27 cellular contexts compared by ENCODE assay signal in the genomic region with DNA sequence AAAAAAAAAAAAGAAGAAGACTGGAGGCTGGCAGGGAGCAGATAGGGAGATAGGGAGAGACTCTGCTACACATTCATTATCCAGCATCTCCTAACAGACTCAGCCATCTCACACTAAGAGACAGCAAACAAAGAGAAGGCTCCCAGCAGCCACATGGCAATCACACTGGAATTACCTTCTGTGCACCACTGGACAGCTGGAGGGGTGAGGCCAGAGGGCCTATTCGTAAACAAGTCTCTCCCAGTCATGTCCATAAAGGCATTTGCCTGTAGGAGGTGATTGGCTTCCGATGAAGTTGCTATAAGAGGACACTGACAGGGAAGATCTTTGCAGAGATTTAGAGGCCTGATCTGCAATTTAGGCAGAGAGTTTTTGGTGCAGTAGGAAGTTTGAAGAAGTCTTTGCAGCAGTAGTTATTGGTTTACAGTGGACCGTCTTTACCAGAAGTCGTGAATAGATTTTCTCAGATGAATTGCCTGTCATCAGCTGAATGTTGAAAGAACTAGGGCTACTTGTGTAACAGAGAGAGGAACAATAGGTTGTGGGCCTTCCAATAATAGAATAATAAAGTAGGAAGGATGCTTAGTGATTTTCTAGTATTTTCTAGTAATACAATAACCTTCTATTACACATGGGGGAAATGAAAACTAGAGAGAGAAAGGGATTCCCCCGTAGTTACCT.
DNase-seq lines count a peak whose midpoint lies in the region; ATAC-seq and TF ChIP-seq lines count a peak whose summit lies in the region.
"Had no signal": no experiment of that assay in that cellular context is flagged by ENCODE, and none has a peak within 500 bp of the region (broad histone marks: within the 10 kb centered on the region; RNA-seq: fewer than 3 reads in every experiment).

No MANE protein-coding gene starts in this region.

- H3K27ac ChIP-seq in neural progenitor cell: no peak overlapping the region
- H3K27ac ChIP-seq in gastroesophageal sphincter: no peak overlapping the region
- H3K27ac ChIP-seq: dorsolateral prefrontal cortex, epithelial cell of prostate, pancreas had no signal

- H3K4me3 ChIP-seq in neural progenitor cell (no peak overlapping the region), gastroesophageal sphincter (no peak overlapping the region)
- H3K4me3 ChIP-seq: dorsolateral prefrontal cortex, pancreas had no signal

- H3K9me3 ChIP-seq in neural progenitor cell (ENCODE audit: low read depth): no peaks in the 10 kb centered on the region
- H3K9me3 ChIP-seq in gastroesophageal sphincter: no peaks in the 10 kb centered on the region
- H3K9me3 ChIP-seq: pancreas, SK-N-SH had no signal

- H3K4me1 Mint-ChIP-seq in neural progenitor cell: peaks cover 8% of the 10 kb centered on the region
- H3K4me1 Mint-ChIP-seq: activated B cell treated with CpG ODN at 0.5 μM for 24 hours; naive thymus-derived CD4-positive, alpha-beta T cell had no signal

- H3K9ac ChIP-seq in neural progenitor cell: no peak overlapping the region
- H3K9ac ChIP-seq: SK-N-SH had no signal

- no peaks in the 10 kb centered on the region for H3K27me3 Mint-ChIP-seq in neural progenitor cell (ENCODE audit: insufficient read depth, low read depth)
- H3K27me3 Mint-ChIP-seq: activated B cell treated with CpG ODN at 0.5 μM for 24 hours; activated CD8-positive, alpha-beta T cell treated with anti-CD3 and anti-CD28 coated beads for 36 hours; CD4-positive, alpha-beta T cell had no signal

- no peak for TF ChIP-seq POLR2A in gastroesophageal sphincter (IDR thresholded peaks at IDR 0.05)

- H3K4me1 ChIP-seq in neural progenitor cell (peaks cover 22% of the 10 kb centered on the region), gastroesophageal sphincter (no peaks in the 10 kb centered on the region)
- H3K4me1 ChIP-seq: pancreas had no signal

- ATAC-seq in gastroesophageal sphincter: no peak
- ATAC-seq: activated CD8-positive, alpha-beta T cell treated with anti-CD3 and anti-CD28 coated beads for 36 hours; activated T-cell treated with anti-CD3 and anti-CD28 coated beads, Interleukin-2, amount 50 U/mL, for 4 hours; naive thymus-derived CD4-positive, alpha-beta T cell had no signal

- no peaks in the 10 kb centered on the region for H3K36me3 Mint-ChIP-seq in neural progenitor cell
- H3K36me3 Mint-ChIP-seq: naive thymus-derived CD4-positive, alpha-beta T cell had no signal

- H3K27me3 ChIP-seq in neural progenitor cell: no peaks in the 10 kb centered on the region
- H3K27me3 ChIP-seq in gastroesophageal sphincter: no peaks in the 10 kb centered on the region
- H3K27me3 ChIP-seq: pancreas had no signal

- no peaks in the 10 kb centered on the region for H4K20me1 ChIP-seq in neural progenitor cell (ENCODE audit: low read depth)

- H3K36me3 ChIP-seq in neural progenitor cell (no peaks in the 10 kb centered on the region), gastroesophageal sphincter (no peaks in the 10 kb centered on the region)
- H3K36me3 ChIP-seq: pancreas had no signal

- H3F3A ChIP-seq in neural progenitor cell (ENCODE audit: low read depth): no peaks in the 10 kb centered on the region

- no peak for TF ChIP-seq CTCF in neural progenitor cell (IDR thresholded peaks at IDR 0.05)
- TF ChIP-seq CTCF in gastroesophageal sphincter (IDR thresholded peaks at IDR 0.05): no peak

- DNase-seq in ELF-1 (ENCODE audit: low read depth, low spot score) (peak; percentile 63), NCI-H510A (lab: John Stamatoyannopoulos, UW) (peak; percentile 22), SK-N-DZ (ENCODE audit: low spot score) (peak; percentile 24), neural progenitor cell (ENCODE audit: low spot score) (no peak), inferior parietal cortex (ENCODE audit: extremely low spot score) (no peak), DMS153 treated with DMSO at 0.1 percent for 48 hours (lab: John Stamatoyannopoulos, UW; ENCODE audit: unreplicated experiment) (no peak), A172 (ENCODE audit: low spot score) (no peak)
- DNase-seq: activated B cell treated with CpG ODN at 0.5 μM for 24 hours; activated CD8-positive, alpha-beta T cell treated with anti-CD3 and anti-CD28 coated beads for 36 hours; activated naive CD4-positive, alpha-beta T cell treated with anti-CD3 and anti-CD28 coated beads, Interleukin-2, amount 50 U/mL, for 16 hours; activated T-cell treated with anti-CD3 and anti-CD28 coated beads, Interleukin-2, amount 50 U/mL, for 4 hours; anterior cingulate cortex; CD4-positive, alpha-beta T cell; central memory CD4-positive, alpha-beta T cell; dorsolateral prefrontal cortex; foreskin melanocyte; kidney glomerular epithelial cell; MV-4-11; naive thymus-derived CD4-positive, alpha-beta T cell; NCI-H2081; pancreas; SK-N-SH; stimulated activated CD4-positive, alpha-beta T cell treated with anti-CD3 and anti-CD28 coated beads, Interleukin-2, amount 100 ng/mL, for 24 hours; stimulated activated naive CD4-positive, alpha-beta T cell had no signal

- no peak overlapping the region for H3K4me3 Mint-ChIP-seq in neural progenitor cell
- H3K4me3 Mint-ChIP-seq: activated B cell treated with CpG ODN at 0.5 μM for 24 hours; activated CD8-positive, alpha-beta T cell treated with anti-CD3 and anti-CD28 coated beads for 36 hours; activated T-cell treated with anti-CD3 and anti-CD28 coated beads, Interleukin-2, amount 50 U/mL, for 4 hours; CD4-positive, alpha-beta T cell; naive thymus-derived CD4-positive, alpha-beta T cell; T-helper 2 cell treated with Interferon-gamma antibody and Interleukin-4, amounts not matched to agents 5 μg/mL and 100 μg/mL, for 36 hours had no signal

- TF ChIP-seq EP300 in gastroesophageal sphincter (IDR thresholded peaks at IDR 0.05): no peak

- H3K27ac Mint-ChIP-seq in neural progenitor cell: no peak overlapping the region
- H3K27ac Mint-ChIP-seq: activated B cell treated with CpG ODN at 0.5 μM for 24 hours; activated CD8-positive, alpha-beta T cell treated with anti-CD3 and anti-CD28 coated beads for 36 hours; CD4-positive, alpha-beta T cell; naive thymus-derived CD4-positive, alpha-beta T cell; T-helper 2 cell treated with Interferon-gamma antibody and Interleukin-4, amounts not matched to agents 5 μg/mL and 100 μg/mL, for 36 hours had no signal

- H2AFZ ChIP-seq in neural progenitor cell (replicated peaks): peak overlapping the region; percentile 68

- 92 to 95% methylated on average over 4 to 5 of the region's 5 CpGs for WGBS in gastroesophageal sphincter (ENCODE audit: low coverage in 1 of 2), 2 donors

- no peaks in the 10 kb centered on the region for H3K79me2 ChIP-seq in neural progenitor cell (ENCODE audit: low read depth)

- H3K4me2 ChIP-seq in neural progenitor cell: no peak overlapping the region
- H3K4me2 ChIP-seq: SK-N-SH had no signal

- H3K9me3 Mint-ChIP-seq in neural progenitor cell: no peaks in the 10 kb centered on the region
- H3K9me3 Mint-ChIP-seq: activated B cell treated with CpG ODN at 0.5 μM for 24 hours; activated CD8-positive, alpha-beta T cell treated with anti-CD3 and anti-CD28 coated beads for 36 hours; activated T-cell treated with anti-CD3 and anti-CD28 coated beads, Interleukin-2, amount 50 U/mL, for 4 hours; CD4-positive, alpha-beta T cell; naive thymus-derived CD4-positive, alpha-beta T cell; T-helper 2 cell treated with Interferon-gamma antibody and Interleukin-4, amounts not matched to agents 5 μg/mL and 100 μg/mL, for 36 hours had no signal

Comparison
In these comparisons a context has a peak if more than half of its experiments do, and no peak if none do; other contexts are left out.
1. DNase-seq: peak in ELF-1 (single experiment), NCI-H510A (single experiment) and SK-N-DZ (single experiment); none in neural progenitor cell (single experiment), inferior parietal cortex (single experiment), DMS153 treated with DMSO at 0.1 percent for 48 hours (single experiment) and A172 (single experiment).